ENCODE assay signal across 10 cellular contexts in genomic region chr1:160453443-160453842, GRCh38. TPM values are rescaled to one million over a fixed set of nuclear protein-coding genes. Genes with fewer than 3 reads are reported as not detected.
DNase-seq lines count a peak whose midpoint lies in the region; ATAC-seq, FAIRE-seq and TF ChIP-seq lines count a peak whose summit lies in the region.
"Had no signal": no experiment of that assay in that cellular context is flagged by ENCODE, and none has a peak within 500 bp of the region (broad histone marks: within the 10 kb centered on the region; RNA-seq: fewer than 3 reads in every experiment).

No MANE protein-coding gene starts in this region.

- no peak for TF ChIP-seq POLR2A in GM12892 (IDR thresholded peaks at IDR 0.05; ENCODE audit: low read depth, low read length)

- ATAC-seq in GM19035 (IDR thresholded peaks at IDR 0.05; ENCODE audit: unreplicated experiment) (peak; percentile 56), HG03095 (IDR thresholded peaks at IDR 0.05; ENCODE audit: unreplicated experiment) (peak; percentile 57), esophagus mucosa (no peak)
- peak; percentile 49 to 55 for ATAC-seq in activated naive CD4-positive, alpha-beta T cell treated with anti-CD3 and anti-CD28 coated beads, Interleukin-2, amount 50 U/mL, for 72 hours
- ATAC-seq: body of pancreas had no signal

- peaks cover 0 to 5% of the 10 kb centered on the region in 2 donors for H3K4me1 ChIP-seq in small intestine (ENCODE audit: control insufficient read depth in 2 of 2, insufficient read depth in 1 of 2, low read depth in 1 of 2, low read length in 1 of 2)
- no peaks in the 10 kb centered on the region for H3K4me1 ChIP-seq in right atrium auricular region

- H3K27me3 Mint-ChIP-seq in HFFc6 (ENCODE audit: insufficient read depth), result peaks cover 3% of the 10 kb centered on the region; the same call in 1 of the 2 replicates

- no peaks in the 10 kb centered on the region for H3K9me3 ChIP-seq in small intestine (ENCODE audit: control insufficient read depth, low read depth)
- H3K9me3 ChIP-seq in right atrium auricular region, result no peaks in the 10 kb centered on the region
- H3K9me3 ChIP-seq: body of pancreas had no signal

- no peak overlapping the region for H3K4me3 Mint-ChIP-seq in HFFc6

- H3K4me1 Mint-ChIP-seq in HFFc6 (ENCODE audit: low read depth), result no peaks in the 10 kb centered on the region

- H3K4me3 ChIP-seq in small intestine (ENCODE audit: low read depth in 1 of 2, low read length in 2 of 2) (no peak overlapping the region), right atrium auricular region (no peak overlapping the region)
- H3K4me3 ChIP-seq: body of pancreas had no signal

- H3K36me3 ChIP-seq in small intestine (ENCODE audit: control insufficient read depth in 2 of 2, insufficient read depth in 2 of 2, low read length in 2 of 2) (no peaks in the 10 kb centered on the region), right atrium auricular region (no peaks in the 10 kb centered on the region)

- peak overlapping the region; percentile 91 to 96 for H3K27ac Mint-ChIP-seq in activated naive CD4-positive, alpha-beta T cell treated with anti-CD3 and anti-CD28 coated beads, Interleukin-2, amount 50 U/mL, for 72 hours
- no peak overlapping the region for H3K27ac Mint-ChIP-seq in HFFc6

- no peaks in the 10 kb centered on the region for H3K27me3 ChIP-seq in small intestine (ENCODE audit: control insufficient read depth in 2 of 2, insufficient read depth in 2 of 2, low read length in 2 of 2)
- no peaks in the 10 kb centered on the region for H3K27me3 ChIP-seq in right atrium auricular region
- H3K27me3 ChIP-seq: body of pancreas had no signal

- peaks cover 5 to 8% of the 10 kb centered on the region in 2 donors for H3K9me3 Mint-ChIP-seq in activated naive CD4-positive, alpha-beta T cell treated with anti-CD3 and anti-CD28 coated beads, Interleukin-2, amount 50 U/mL, for 72 hours
- no peaks in the 10 kb centered on the region for H3K9me3 Mint-ChIP-seq in HFFc6

- H3K27ac ChIP-seq in small intestine (ENCODE audit: low read depth in 1 of 2, low read length in 1 of 2) (no peak overlapping the region), right atrium auricular region (no peak overlapping the region)
- H3K27ac ChIP-seq: body of pancreas had no signal

- TF ChIP-seq CTCF in HFFc6 (IDR thresholded peaks at IDR 0.05), result no peak
- no peak for TF ChIP-seq CTCF in right atrium auricular region (IDR thresholded peaks at IDR 0.05)

- H3K36me3 Mint-ChIP-seq in activated naive CD4-positive, alpha-beta T cell treated with anti-CD3 and anti-CD28 coated beads, Interleukin-2, amount 50 U/mL, for 72 hours, result peaks cover 0 to 8% of the 10 kb centered on the region in 2 donors
- no peaks in the 10 kb centered on the region for H3K36me3 Mint-ChIP-seq in HFFc6 (ENCODE audit: low read depth)

- DNase-seq in GM12892 (ENCODE audit: insufficient read length) (no peak), small intestine (no peak), HFFc6 (no peak), right atrium auricular region (ENCODE audit: low spot score) (no peak)
- no peak for DNase-seq in activated naive CD4-positive, alpha-beta T cell treated with anti-CD3 and anti-CD28 coated beads, Interleukin-2, amount 50 U/mL, for 72 hours (ENCODE audit: low spot score in 2 of 2)
- DNase-seq: body of pancreas, IMR-90 had no signal

- FAIRE-seq in GM12892 (lab: Jason Lieb, UNC), result peak; percentile 89
- FAIRE-seq in small intestine (lab: Jason Lieb, UNC), result no peak

- WGBS in small intestine, 3 donors, result 71 to 86% (median 78%) methylated on average over 7 of the region's 7 CpGs

RNA-seq across cellular contexts. Expression of gene VANGL2, which starts 53.1 kb away (rescaled TPM):
- 0.47 TPM for polyA plus RNA-seq in GM12892 (2012; ENCODE audit: missing spikeins)
- total RNA-seq in activated naive CD4-positive, alpha-beta T cell treated with anti-CD3 and anti-CD28 coated beads, Interleukin-2, amount 50 U/mL, for 72 hours, result under 1 TPM; 0.05 to 0.18 TPM
- polyA plus RNA-seq in small intestine, result 1 to 10 TPM in 1 of 3 donors, under 1 TPM in 2; 0.27 to 5.4 (median 0.67) TPM
- not detected for total RNA-seq in HFFc6 (2021; fragmentation: NEBNext Ultra II Directional; extraction: Animal tissue kit (Norgen Biotek cat#: 25700))
- total RNA-seq in esophagus mucosa, result 12.3 TPM
- total RNA-seq in right atrium auricular region, result 1 to 10 TPM; 3.4 to 8.1 TPM
